15 cellular contexts compared by ENCODE assay signal in the genomic region with DNA sequence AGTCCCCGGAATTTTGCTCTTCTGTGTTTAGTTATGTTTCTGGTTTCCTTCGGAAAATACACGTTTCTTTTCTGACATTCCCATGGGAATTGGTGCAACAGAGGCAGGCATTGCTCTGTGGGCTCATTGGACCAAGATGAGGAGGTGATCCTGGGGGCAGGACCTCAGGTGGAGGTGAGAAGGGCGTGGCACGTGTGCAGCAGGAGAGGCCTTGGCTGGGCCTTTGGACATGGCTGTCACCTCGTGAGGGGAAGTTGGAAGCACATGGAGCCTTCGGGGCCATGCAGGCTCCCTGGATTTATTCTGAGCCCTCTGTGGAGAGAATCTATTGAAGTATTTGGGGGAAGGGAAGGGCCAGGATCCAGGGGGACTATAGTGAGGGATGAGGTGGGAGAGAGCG. TPM values are rescaled to one million over a fixed set of nuclear protein-coding genes. Genes with fewer than 3 reads are reported as not detected.
DNase-seq lines count a peak whose midpoint lies in the region; ATAC-seq and TF ChIP-seq lines count a peak whose summit lies in the region.
"Had no signal": no experiment of that assay in that cellular context is flagged by ENCODE, and none has a peak within 500 bp of the region (broad histone marks: within the 10 kb centered on the region; RNA-seq: fewer than 3 reads in every experiment).

No MANE protein-coding gene starts in this region.

- intact Hi-C loops in left ventricle myocardium superior (cut with micrococcal nuclease) = no loop called here
- intact Hi-C loops in mucosa of descending colon (cut with DNase I, micrococcal nuclease) = no loop called here
- intact Hi-C loops in aorta (cut with DNase I) = no loop called here

- H3K4me3 ChIP-seq in right atrium auricular region (no peak overlapping the region), mucosa of descending colon (no peak overlapping the region), aorta (ENCODE audit: low read length in 2 of 2) (no peak overlapping the region)
- H3K4me3 ChIP-seq: BLaER1 treated with 17β-estradiol and CSF1 and Interleukin-3, amounts not matched to agents 10 nM and 100 nM had no signal

- TF ChIP-seq CTCF in right atrium auricular region (IDR thresholded peaks at IDR 0.05) (no peak), VCaP (conservative IDR thresholded peaks at IDR 0.05) (no peak), mucosa of descending colon (IDR thresholded peaks at IDR 0.05) (no peak), type B pancreatic cell (conservative IDR thresholded peaks at IDR 0.05) (no peak)

- no peaks in the 10 kb centered on the region for H3K36me3 ChIP-seq in right atrium auricular region
- H3K36me3 ChIP-seq in mucosa of descending colon (ENCODE audit: low read depth) = no peaks in the 10 kb centered on the region
- H3K36me3 ChIP-seq in aorta (ENCODE audit: control insufficient read depth in 1 of 2, insufficient read depth in 2 of 2, low read length in 1 of 2) = no peaks in the 10 kb centered on the region
- H3K36me3 ChIP-seq: BLaER1 treated with 17β-estradiol and CSF1 and Interleukin-3, amounts not matched to agents 10 nM and 100 nM had no signal

- H3K27me3 ChIP-seq in right atrium auricular region (no peaks in the 10 kb centered on the region), aorta (ENCODE audit: control insufficient read depth in 1 of 2, insufficient read depth in 2 of 2, low read length in 1 of 2) (no peaks in the 10 kb centered on the region)

- WGBS in aorta, 2 donors = 85 to 86% methylated on average over 8 of the region's 8 CpGs

- no peaks in the 10 kb centered on the region for H3K9me3 ChIP-seq in right atrium auricular region
- no peaks in the 10 kb centered on the region for H3K9me3 ChIP-seq in mucosa of descending colon
- H3K9me3 ChIP-seq in aorta (ENCODE audit: control insufficient read depth, low read length) = no peaks in the 10 kb centered on the region
- H3K9me3 ChIP-seq: BLaER1 treated with 17β-estradiol and CSF1 and Interleukin-3, amounts not matched to agents 10 nM and 100 nM had no signal

- no peaks in the 10 kb centered on the region for H3K9me3 Mint-ChIP-seq in type B pancreatic cell
- H3K9me3 Mint-ChIP-seq: CD8-positive, alpha-beta T cell; H9 had no signal

- DNase-seq in left ventricle myocardium superior (peak; percentile 22), right atrium auricular region (ENCODE audit: low spot score) (no peak), mucosa of descending colon (peak in 2 of 3 donors; percentile 50 to 51), type B pancreatic cell (ENCODE audit: extremely low spot score, unreplicated experiment) (no peak), globus pallidus (ENCODE audit: low spot score) (no peak), UCSD-AML1 (lab: John Stamatoyannopoulos, UW; ENCODE audit: unreplicated experiment) (no peak), aorta (no peak)
- DNase-seq: 8988T; CD8-positive, alpha-beta T cell; H9 had no signal

- H3K4me3 Mint-ChIP-seq in type B pancreatic cell = no peak overlapping the region
- H3K4me3 Mint-ChIP-seq: CD8-positive, alpha-beta T cell; H9 had no signal

- H3K27ac ChIP-seq in right atrium auricular region (peak overlapping the region in 1 of 2 donors; percentile 80), VCaP (peak overlapping the region; percentile 26; the same call in 1 of the 2 replicates), aorta (ENCODE audit: low read depth in 1 of 2, low read length in 2 of 2) (no peak overlapping the region)
- H3K27ac ChIP-seq: BLaER1 treated with 17β-estradiol and CSF1 and Interleukin-3, amounts not matched to agents 10 nM and 100 nM; HL-60 had no signal

- H3K4me1 Mint-ChIP-seq in type B pancreatic cell (ENCODE audit: unreplicated experiment) = peaks cover 16% of the 10 kb centered on the region

- peak overlapping the region; percentile 45 for H3K27ac Mint-ChIP-seq in type B pancreatic cell
- H3K27ac Mint-ChIP-seq: CD8-positive, alpha-beta T cell had no signal

- H3K4me1 ChIP-seq in right atrium auricular region = peaks cover 0 to 75% of the 10 kb centered on the region in 2 donors
- peaks cover 77% of the 10 kb centered on the region for H3K4me1 ChIP-seq in mucosa of descending colon (ENCODE audit: low read depth)
- H3K4me1 ChIP-seq in aorta (ENCODE audit: control insufficient read depth in 1 of 2, insufficient read depth in 2 of 2, low read length in 2 of 2) = no peaks in the 10 kb centered on the region

- H3K36me3 Mint-ChIP-seq in type B pancreatic cell = no peaks in the 10 kb centered on the region
- H3K36me3 Mint-ChIP-seq: CD8-positive, alpha-beta T cell had no signal

- no peaks in the 10 kb centered on the region for H3K27me3 Mint-ChIP-seq in type B pancreatic cell

- ATAC-seq in left ventricle myocardium superior = no peak
- no peak for ATAC-seq in mucosa of descending colon
- no peak for ATAC-seq in aorta (ENCODE audit: low FRiP score)
- ATAC-seq: CD8-positive, alpha-beta T cell had no signal

RNA-seq across cellular contexts. Expression of gene WNK2, which starts 44.5 kb away (rescaled TPM):
- 250 TPM for total RNA-seq in left ventricle myocardium superior
- 100 to 1,000 TPM in 1 of 2 donors, 10 to 100 TPM in 1; 61.4 to 132 TPM for total RNA-seq in right atrium auricular region
- total RNA-seq in mucosa of descending colon = 100 to 1,000 TPM; 175 to 276 (median 201) TPM
- 47.2 and 75.5 TPM in 2 replicates for total RNA-seq in type B pancreatic cell (ENCODE audit: low replicate concordance)
- 1 to 10 TPM; 3.6 to 3.7 TPM for total RNA-seq in aorta
- polyA plus RNA-seq in aorta = 1 to 10 TPM in 1 of 2 donors, under 1 TPM in 1; 0.13 to 2.1 TPM
- total RNA-seq: HT1080 had no signal
- polyA plus RNA-seq: AG04450 had no signal

Comparison
In these comparisons a context has a peak if more than half of its experiments do, and no peak if none do; other contexts are left out.
1. DNase-seq: peak in left ventricle myocardium superior (single experiment) and mucosa of descending colon (2 of 3); none in right atrium auricular region (single experiment), type B pancreatic cell (single experiment), globus pallidus (single experiment), UCSD-AML1 (single experiment) and aorta (0 of 2).
2. RNA of gene WNK2, which starts 44.5 kb away (total RNA-seq): 250 TPM in left ventricle myocardium superior (single experiment), 175 to 276 TPM in mucosa of descending colon, 61.4 to 132 TPM in right atrium auricular region and 47.2 to 75.5 TPM in type B pancreatic cell; 3.6 to 3.7 TPM in aorta; every median in the first group is over 10 times any median in the second.